1 cellular context compared by ENCODE assay signal in genomic region chr20:64255361-64256281, GRCh38.
TF ChIP-seq lines count a peak whose summit lies in the region.

Gene PCMTD2, plus strand, starts transcription at chr20:64255748. Its CDS starts 4,218 bp downstream, at chr20:64259966.

TF ChIP-seq in HEK293, 187 proteins besides CTCF, POLR2A, EP300 and RAD21 (continued from another document and continues in another):
- peak; percentile 24; the same call in 1 of the 2 replicates for TF ChIP-seq ZBTB11 (tag by site-specific recombination; conservative IDR thresholded peaks at IDR 0.05; ENCODE audit: low read depth)
- TF ChIP-seq ZNF558 (tag by site-specific recombination; IDR thresholded peaks at IDR 0.05) = no peak
- TF ChIP-seq ZNF221 (tag by site-specific recombination; IDR thresholded peaks at IDR 0.05; ENCODE audit: borderline replicate concordance) = no peak
- TF ChIP-seq PRDM6 (tag by site-specific recombination; IDR thresholded peaks at IDR 0.05) = no peak
- peak; percentile 41; the same call in 1 of the 2 replicates for TF ChIP-seq ZNF777 (tag by site-specific recombination; IDR thresholded peaks at IDR 0.05; ENCODE audit: borderline replicate concordance)
- no peak for TF ChIP-seq PRDM1 (tag by site-specific recombination; IDR thresholded peaks at IDR 0.05)
- no peak for TF ChIP-seq ZNF747 (tag by site-specific recombination; IDR thresholded peaks at IDR 0.05)
- no peak for TF ChIP-seq ZNF701 (tag by site-specific recombination; IDR thresholded peaks at IDR 0.05)
- TF ChIP-seq ZNF335 (tag by site-specific recombination; conservative IDR thresholded peaks at IDR 0.05) = peak; percentile 76; the same call in 1 of the 2 replicates
- TF ChIP-seq ZNF610 (tag by site-specific recombination; IDR thresholded peaks at IDR 0.05; ENCODE audit: borderline replicate concordance) = 0 out of 2 replicates have a peak, but pooled peaks have one; percentile 74
- TF ChIP-seq ZFP37 (tag by site-specific recombination; IDR thresholded peaks at IDR 0.05) = no peak
- TF ChIP-seq ZNF707 (tag by site-specific recombination; IDR thresholded peaks at IDR 0.05) = no peak
- no peak for TF ChIP-seq ZNF449 (tag by site-specific recombination; IDR thresholded peaks at IDR 0.05)
- peak; percentile 60; the same call in 1 of the 2 replicates for TF ChIP-seq KLF16 (tag by site-specific recombination; IDR thresholded peaks at IDR 0.05)
- TF ChIP-seq ZNF658 (tag by site-specific recombination; IDR thresholded peaks at IDR 0.05) = no peak
- no peak for TF ChIP-seq ZNF133 (tag by site-specific recombination; IDR thresholded peaks at IDR 0.05)
- TF ChIP-seq ZXDB (tag by site-specific recombination; IDR thresholded peaks at IDR 0.05) = peak; percentile 48
- no peak for TF ChIP-seq ZNF549 (tag by site-specific recombination; IDR thresholded peaks at IDR 0.05)
- no peak for TF ChIP-seq BCL11A (tag by site-specific recombination; IDR thresholded peaks at IDR 0.05; ENCODE audit: low read depth)
- no peak for TF ChIP-seq ZNF274 (IDR thresholded peaks at IDR 0.05; ENCODE audit: low read length)
- no peak for TF ChIP-seq ZNF274 (tag by site-specific recombination; IDR thresholded peaks at IDR 0.05; ENCODE audit: borderline replicate concordance)
- TF ChIP-seq ZNF664 (tag by site-specific recombination; IDR thresholded peaks at IDR 0.05) = no peak
- TF ChIP-seq ZBTB7A (tag by site-specific recombination; IDR thresholded peaks at IDR 0.05; ENCODE audit: low read depth) = peak; percentile 21; the same call in 1 of the 2 replicates
- no peak for TF ChIP-seq ZFP3 (tag by site-specific recombination; IDR thresholded peaks at IDR 0.05; ENCODE audit: low read depth)
- TF ChIP-seq ZNF785 (tag by site-specific recombination; IDR thresholded peaks at IDR 0.05) = no peak
- no peak for TF ChIP-seq ZNF530 (tag by site-specific recombination; IDR thresholded peaks at IDR 0.05; ENCODE audit: low read depth)
- TF ChIP-seq KLF10 (tag by site-specific recombination; IDR thresholded peaks at IDR 0.05) = no peak; the same call in 1 of the 2 replicates
- no peak for TF ChIP-seq BCL11B (tag by site-specific recombination; IDR thresholded peaks at IDR 0.05; ENCODE audit: low read depth)
- no peak for TF ChIP-seq ZNF354C (tag by site-specific recombination; IDR thresholded peaks at IDR 0.05; ENCODE audit: borderline replicate concordance, low read depth)
- TF ChIP-seq SCRT2 (tag by site-specific recombination; IDR thresholded peaks at IDR 0.05) = no peak
- TF ChIP-seq ZNF623 (tag by site-specific recombination; IDR thresholded peaks at IDR 0.05) = no peak
- TF ChIP-seq ZNF280C (tag by site-specific recombination; IDR thresholded peaks at IDR 0.05) = no peak
- TF ChIP-seq MZF1 (tag by site-specific recombination; IDR thresholded peaks at IDR 0.05; ENCODE audit: borderline replicate concordance) = no peak
- TF ChIP-seq ZFP69B (tag by site-specific recombination; IDR thresholded peaks at IDR 0.05) = peak; percentile 100
- no peak for TF ChIP-seq ZNF362 (tag by site-specific recombination; IDR thresholded peaks at IDR 0.05)
- 0 out of 2 replicates have a peak, but pooled peaks have one; percentile 21 for TF ChIP-seq ZNF843 (tag by site-specific recombination; IDR thresholded peaks at IDR 0.05)
- TF ChIP-seq ZNF132 (tag by site-specific recombination; IDR thresholded peaks at IDR 0.05; ENCODE audit: borderline replicate concordance) = no peak
- TF ChIP-seq EGR2 (tag by site-specific recombination; IDR thresholded peaks at IDR 0.05; ENCODE audit: low read depth) = peak; percentile 12
- no peak for TF ChIP-seq ZNF266 (tag by site-specific recombination; IDR thresholded peaks at IDR 0.05; ENCODE audit: low read depth)
- no peak for TF ChIP-seq SP3 (tag by site-specific recombination; IDR thresholded peaks at IDR 0.05)
- TF ChIP-seq ZNF548 (tag by site-specific recombination; IDR thresholded peaks at IDR 0.05) = no peak
- no peak for TF ChIP-seq ZNF169 (tag by site-specific recombination; IDR thresholded peaks at IDR 0.05)
- TF ChIP-seq ZNF645 (tag by site-specific recombination; IDR thresholded peaks at IDR 0.05) = no peak
- no peak for TF ChIP-seq HOXD13 (CRISPR knock-in tag; IDR thresholded peaks at IDR 0.05; ENCODE audit: borderline replicate concordance)
- TF ChIP-seq TRIM28 (IDR thresholded peaks at IDR 0.05; ENCODE audit: borderline replicate concordance, low read length) = no peak
- no peak for TF ChIP-seq ZNF311 (tag by site-specific recombination; IDR thresholded peaks at IDR 0.05; ENCODE audit: borderline replicate concordance)
- no peak for TF ChIP-seq SALL2 (tag by site-specific recombination; IDR thresholded peaks at IDR 0.05; ENCODE audit: borderline replicate concordance)
- TF ChIP-seq GFI1B (tag by site-specific recombination; IDR thresholded peaks at IDR 0.05) = no peak
- no peak for TF ChIP-seq KLF7 (tag by site-specific recombination; IDR thresholded peaks at IDR 0.05; ENCODE audit: borderline replicate concordance)
- no peak for TF ChIP-seq ZNF501 (tag by site-specific recombination; IDR thresholded peaks at IDR 0.05)
- no peak for TF ChIP-seq ZNF776 (tag by site-specific recombination; IDR thresholded peaks at IDR 0.05; ENCODE audit: borderline replicate concordance)
- no peak for TF ChIP-seq ZNF140 (tag by site-specific recombination; IDR thresholded peaks at IDR 0.05)
- no peak for TF ChIP-seq PRDM2 (tag by site-specific recombination; IDR thresholded peaks at IDR 0.05; ENCODE audit: borderline replicate concordance)
- peak; percentile 72; the same call in 1 of the 2 replicates for TF ChIP-seq KLF1 (tag by site-specific recombination; IDR thresholded peaks at IDR 0.05)
- no peak for TF ChIP-seq ZNF341 (tag by site-specific recombination; IDR thresholded peaks at IDR 0.05; ENCODE audit: low read depth)
